1 cellular context compared by ENCODE assay signal in the genomic region with DNA sequence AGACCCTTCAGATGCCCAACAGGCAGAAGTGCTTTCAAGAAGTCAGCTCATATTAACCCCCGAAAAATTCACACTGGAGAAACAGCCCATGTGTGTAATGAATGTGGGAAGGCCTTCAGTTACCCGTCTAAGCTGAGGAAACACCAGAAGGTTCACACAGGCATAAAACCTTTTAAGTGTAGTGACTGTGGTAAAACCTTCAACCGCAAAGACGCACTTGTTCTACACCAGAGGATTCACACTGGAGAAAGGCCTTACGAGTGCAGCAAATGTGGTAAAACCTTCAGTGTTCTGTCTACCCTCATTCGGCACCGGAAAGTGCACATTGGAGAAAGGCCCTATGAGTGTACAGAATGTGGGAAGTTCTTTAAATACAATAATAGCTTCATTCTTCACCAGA.
TF ChIP-seq lines count a peak whose summit lies in the region.

No MANE protein-coding gene starts in this region.

TF ChIP-seq in IMR-90, 13 proteins besides CTCF, POLR2A, EP300 and RAD21 (continued from another document):
- TF ChIP-seq MAZ (IDR thresholded peaks at IDR 0.05; ENCODE audit: borderline replicate concordance, low read depth, low read length) (no peak), RFX5 (IDR thresholded peaks at IDR 0.05; ENCODE audit: low read depth, low read length) (no peak)
- TF ChIP-seq, protein P1, sequence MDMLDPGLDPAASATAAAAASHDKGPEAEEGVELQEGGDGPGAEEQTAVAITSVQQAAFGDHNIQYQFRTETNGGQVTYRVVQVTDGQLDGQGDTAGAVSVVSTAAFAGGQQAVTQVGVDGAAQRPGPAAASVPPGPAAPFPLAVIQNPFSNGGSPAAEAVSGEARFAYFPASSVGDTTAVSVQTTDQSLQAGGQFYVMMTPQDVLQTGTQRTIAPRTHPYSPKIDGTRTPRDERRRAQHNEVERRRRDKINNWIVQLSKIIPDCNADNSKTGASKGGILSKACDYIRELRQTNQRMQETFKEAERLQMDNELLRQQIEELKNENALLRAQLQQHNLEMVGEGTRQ (IDR thresholded peaks at IDR 0.05; ENCODE audit: low read depth, low read length): no peak
